9 cellular contexts compared by ENCODE assay signal in the genomic region with DNA sequence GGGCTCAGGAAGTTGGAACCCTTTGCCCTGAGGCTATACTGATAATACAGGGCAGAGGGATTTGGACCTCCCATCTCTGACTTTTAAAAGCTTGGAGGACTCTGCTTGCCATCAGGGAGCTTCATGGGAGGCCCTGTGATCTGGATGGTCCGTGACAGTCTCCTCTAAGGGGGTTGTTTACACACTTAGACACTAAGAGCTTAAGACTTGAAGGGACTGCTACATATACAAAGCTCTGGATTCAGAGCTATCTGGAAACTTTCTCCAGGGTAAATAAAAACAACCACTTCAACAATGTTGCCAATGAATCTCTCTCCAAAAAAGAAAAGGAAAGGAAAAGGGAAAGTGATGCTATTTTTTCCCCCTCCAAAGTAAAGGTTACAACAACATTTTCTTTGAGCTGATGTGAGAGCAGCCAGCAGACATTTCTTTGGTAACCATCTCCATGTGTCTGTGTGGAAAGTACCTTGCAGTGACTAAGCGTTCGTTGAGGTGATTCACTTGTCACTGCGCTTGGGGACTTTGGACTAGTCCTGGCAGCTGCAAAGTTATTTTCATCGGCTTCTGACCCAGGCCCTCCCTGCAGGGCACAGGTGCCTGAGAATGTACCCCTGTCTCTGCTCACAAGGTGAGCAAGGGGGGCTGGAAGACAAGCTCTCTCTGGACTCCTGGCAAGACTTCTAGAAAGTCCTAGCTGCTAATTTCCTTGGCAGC.
DNase-seq lines count a peak whose midpoint lies in the region; ATAC-seq and TF ChIP-seq lines count a peak whose summit lies in the region.
"Had no signal": no experiment of that assay in that cellular context is flagged by ENCODE, and none has a peak within 500 bp of the region (broad histone marks: within the 10 kb centered on the region; RNA-seq: fewer than 3 reads in every experiment).

No MANE protein-coding gene starts in this region.

- H3K9me3 Mint-ChIP-seq in activated naive CD4-positive, alpha-beta T cell treated with anti-CD3 and anti-CD28 coated beads for 36 hours: no peaks in the 10 kb centered on the region

- H3K27ac Mint-ChIP-seq in activated naive CD4-positive, alpha-beta T cell treated with anti-CD3 and anti-CD28 coated beads for 36 hours: no peak overlapping the region
- H3K27ac Mint-ChIP-seq in T-helper 17 cell: no peak overlapping the region

- peak overlapping the region; percentile 71 for H3K27ac ChIP-seq in brain microvascular endothelial cell
- H3K27ac ChIP-seq in mucosa of rectum (ENCODE audit: low read depth in 2 of 2, low read length in 2 of 2): peak overlapping the region; percentile 79 to 80

- H3K4me3 Mint-ChIP-seq in activated naive CD4-positive, alpha-beta T cell treated with anti-CD3 and anti-CD28 coated beads for 36 hours: no peak overlapping the region
- no peak overlapping the region for H3K4me3 Mint-ChIP-seq in T-helper 17 cell

- H3K9me3 ChIP-seq in mucosa of rectum (ENCODE audit: control insufficient read depth in 2 of 2, low read length in 2 of 2): no peaks in the 10 kb centered on the region
- H3K9me3 ChIP-seq in T-helper 17 cell (ENCODE audit: control insufficient read depth, low read length, poor library complexity, severe bottlenecking): no peaks in the 10 kb centered on the region

- H3K36me3 ChIP-seq in brain microvascular endothelial cell (replicated peaks): no peaks in the 10 kb centered on the region
- no peaks in the 10 kb centered on the region for H3K36me3 ChIP-seq in mucosa of rectum (ENCODE audit: control insufficient read depth in 2 of 2, insufficient read depth in 2 of 2, low read length in 2 of 2)
- H3K36me3 ChIP-seq: BLaER1 treated with 17β-estradiol and CSF1 and Interleukin-3, amounts not matched to agents 10 nM and 100 nM had no signal

- DNase-seq in activated naive CD4-positive, alpha-beta T cell treated with anti-CD3 and anti-CD28 coated beads for 36 hours: peak; percentile 14
- no peak for DNase-seq in activated naive CD4-positive, alpha-beta T cell (lab: John Stamatoyannopoulos, UW)
- DNase-seq in brain microvascular endothelial cell (peak; percentile 59), NCI-H82 (lab: John Stamatoyannopoulos, UW) (no peak), T-helper 17 cell (no peak)
- no peak for DNase-seq in effector CD8-positive, alpha-beta T cell (lab: John Stamatoyannopoulos, UW)

- no peaks in the 10 kb centered on the region for H3K27me3 Mint-ChIP-seq in activated naive CD4-positive, alpha-beta T cell treated with anti-CD3 and anti-CD28 coated beads for 36 hours (ENCODE audit: low read depth)
- H3K27me3 Mint-ChIP-seq in T-helper 17 cell: no peaks in the 10 kb centered on the region

- H3K4me1 ChIP-seq in mucosa of rectum (ENCODE audit: control insufficient read depth in 2 of 2, insufficient read depth in 2 of 2, low read length in 2 of 2): peaks cover 16 to 33% of the 10 kb centered on the region in 2 donors

- H3K27me3 ChIP-seq in brain microvascular endothelial cell (replicated peaks): no peaks in the 10 kb centered on the region
- H3K27me3 ChIP-seq in mucosa of rectum (ENCODE audit: control insufficient read depth in 2 of 2, insufficient read depth in 2 of 2, low read length in 2 of 2): no peaks in the 10 kb centered on the region
- H3K27me3 ChIP-seq: BLaER1 treated with 17β-estradiol and CSF1 and Interleukin-3, amounts not matched to agents 10 nM and 100 nM had no signal

- CTCF ChIA-PET in activated naive CD4-positive, alpha-beta T cell treated with anti-CD3 and anti-CD28 coated beads for 36 hours (lab: Charles Lee): no interaction called here

- H3K36me3 Mint-ChIP-seq in activated naive CD4-positive, alpha-beta T cell treated with anti-CD3 and anti-CD28 coated beads for 36 hours (ENCODE audit: low read depth): no peaks in the 10 kb centered on the region
- H3K36me3 Mint-ChIP-seq in T-helper 17 cell (ENCODE audit: low read depth): no peaks in the 10 kb centered on the region

- H3K4me3 ChIP-seq in brain microvascular endothelial cell (ENCODE audit: low read depth, low read length) (no peak overlapping the region), mucosa of rectum (ENCODE audit: low read length in 2 of 2) (no peak overlapping the region)
- H3K4me3 ChIP-seq: BLaER1 treated with 17β-estradiol and CSF1 and Interleukin-3, amounts not matched to agents 10 nM and 100 nM had no signal

- ATAC-seq in HG03196 (IDR thresholded peaks at IDR 0.05; ENCODE audit: unreplicated experiment): peak; percentile 67
- ATAC-seq in T-helper 17 cell: no peak

- intact Hi-C loops in activated naive CD4-positive, alpha-beta T cell treated with anti-CD3 and anti-CD28 coated beads for 36 hours (cut with micrococcal nuclease): no loop called here

- no peaks in the 10 kb centered on the region for H3K4me1 Mint-ChIP-seq in activated naive CD4-positive, alpha-beta T cell treated with anti-CD3 and anti-CD28 coated beads for 36 hours (ENCODE audit: low read depth)
- no peaks in the 10 kb centered on the region for H3K4me1 Mint-ChIP-seq in T-helper 17 cell

- in situ Hi-C loops in brain microvascular endothelial cell (cut with HindIII; ENCODE audit: low pct_ligation_motif_present, low sequenced_read_pairs): no loop called here

- peak overlapping the region; percentile 1 to 47 for H3K9ac ChIP-seq in mucosa of rectum (ENCODE audit: low read depth in 1 of 2, low read length in 2 of 2)

- TF ChIP-seq CTCF in brain microvascular endothelial cell (IDR thresholded peaks at IDR 0.05; ENCODE audit: low read depth, low read length, missing control alignments): no peak

Comparison
In these comparisons a context has a peak if more than half of its experiments do, and no peak if none do; other contexts are left out.
1. DNase-seq: peak in activated naive CD4-positive, alpha-beta T cell treated with anti-CD3 and anti-CD28 coated beads for 36 hours (single experiment) and brain microvascular endothelial cell (single experiment); none in activated naive CD4-positive, alpha-beta T cell (0 of 4), NCI-H82 (single experiment), effector CD8-positive, alpha-beta T cell (single experiment) and T-helper 17 cell (0 of 3).